Comparison of ENCODE assay signal across 14 cellular contexts in the genomic region with DNA sequence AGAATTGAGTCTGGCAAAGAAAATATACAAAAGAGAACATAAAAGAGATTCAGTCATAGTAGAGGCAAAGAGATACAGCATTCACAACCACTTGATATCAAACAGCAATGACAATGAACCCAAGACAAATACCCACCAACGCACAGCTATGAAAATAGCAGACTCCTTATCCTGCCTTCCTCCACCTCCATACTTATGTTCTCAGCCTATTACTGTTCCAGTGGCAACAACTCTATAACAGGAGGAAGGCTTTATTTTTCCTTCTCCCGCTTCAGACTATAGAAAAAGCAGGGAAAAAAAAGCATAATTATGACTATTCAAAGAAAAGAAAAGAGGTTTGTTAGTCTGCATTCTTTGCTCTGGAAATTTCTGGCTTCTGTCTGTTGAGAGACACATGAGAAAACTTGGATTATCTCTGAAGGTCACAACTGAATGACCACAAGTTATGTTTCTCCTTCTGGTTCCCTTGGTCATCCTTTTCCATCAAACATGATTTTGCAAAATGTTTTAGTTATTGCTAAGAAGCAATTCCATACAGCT.
DNase-seq lines count a peak whose midpoint lies in the region; ATAC-seq and TF ChIP-seq lines count a peak whose summit lies in the region.
"Had no signal": no experiment of that assay in that cellular context is flagged by ENCODE, and none has a peak within 500 bp of the region (broad histone marks: within the 10 kb centered on the region; RNA-seq: fewer than 3 reads in every experiment).

No MANE protein-coding gene starts in this region.

- peaks cover 13% of the 10 kb centered on the region; the same call in 1 of the 2 replicates for H3K79me2 ChIP-seq in GM23248 (ENCODE audit: insufficient read depth)

- H3K36me3 ChIP-seq in GM23248 (ENCODE audit: low read depth) = no peaks in the 10 kb centered on the region
- H3K36me3 ChIP-seq in adipocyte (ENCODE audit: control insufficient read depth, insufficient read depth, low read length, severe bottlenecking) = peaks cover 6% of the 10 kb centered on the region
- no peaks in the 10 kb centered on the region for H3K36me3 ChIP-seq in iPS-15b (ENCODE audit: control insufficient read depth, insufficient read depth, low read length)
- H3K36me3 ChIP-seq in psoas muscle (ENCODE audit: insufficient read depth in 1 of 2, low read depth in 1 of 2) = no peaks in the 10 kb centered on the region
- H3K36me3 ChIP-seq: colonic mucosa had no signal

- intact Hi-C loops in psoas muscle (cut with DNase I) = loop anchor here in 1 of 2 donors (2.0 to 5.0 kb wide), 2 partner anchors 25 to 35 kb away; no protein-coding TSS in a partner anchor

- H3K9ac ChIP-seq in GM23248 (peak overlapping the region; percentile 65; the same call in 1 of the 2 replicates), adipocyte (ENCODE audit: low read length) (peak overlapping the region; percentile 70), iPS-15b (ENCODE audit: low read depth, low read length) (peak overlapping the region; percentile 8)

- no peaks in the 10 kb centered on the region for H3K9me2 ChIP-seq in GM23248 (ENCODE audit: insufficient read depth)

- in situ Hi-C loops in GM23248 (cut with MboI) = no loop called here

- 99 to 100% methylated on average over 2 of the region's 2 CpGs for WGBS in GM23248 (ENCODE audit: low coverage in 1 of 2, low lambda C conversion rate in 2 of 2, missing lambda C conversion rate in 2 of 2), 2 experiments
- 36 to 56% (median 38%) methylated on average over 2 of the region's 2 CpGs for WGBS in psoas muscle, 3 donors

- H3K4me1 ChIP-seq in GM23248 (ENCODE audit: insufficient read depth) = peaks cover 8% of the 10 kb centered on the region; the same call in 1 of the 2 replicates
- peaks cover 20% of the 10 kb centered on the region for H3K4me1 ChIP-seq in adipocyte (ENCODE audit: control insufficient read depth, insufficient read depth, low read length)
- peaks cover 36% of the 10 kb centered on the region for H3K4me1 ChIP-seq in iPS-15b (ENCODE audit: control insufficient read depth, insufficient read depth, low read length)
- H3K4me1 ChIP-seq in psoas muscle = peaks cover 59% of the 10 kb centered on the region
- H3K4me1 ChIP-seq: colonic mucosa, foreskin keratinocyte had no signal

- no peaks in the 10 kb centered on the region for H4K20me1 ChIP-seq in GM23248 (ENCODE audit: insufficient read depth)

- H2AFZ ChIP-seq in GM23248 = no peak overlapping the region

- DNase-seq in GM23248 (peak; percentile 6), adipocyte (ENCODE audit: low read depth) (no peak), psoas muscle (no peak)
- DNase-seq in stimulated activated naive CD4-positive, alpha-beta T cell treated with Interleukin-2 at 50 U/mL for 16 hours (lab: John Stamatoyannopoulos, UW) = no peak
- DNase-seq: activated CD4-positive, alpha-beta T cell treated with anti-CD3 and anti-CD28 coated beads, Interleukin-2, amount 10 ng/mL, durations not matched to agents 24 days and 14 days; activated gamma-delta T cell treated with Interleukin-2 at 50 U/mL for 16 hours; CD4-positive, alpha-beta memory T cell; colonic mucosa; foreskin keratinocyte; HFFc6 had no signal

- peak overlapping the region; percentile 52; the same call in 1 of the 2 replicates for H3K27ac ChIP-seq in GM23248
- H3K27ac ChIP-seq in psoas muscle = peak overlapping the region; percentile 81
- H3K27ac ChIP-seq: colonic mucosa, foreskin keratinocyte had no signal

- peak in 3 of 4 donors; percentile 37 to 51 (median 45) for ATAC-seq in psoas muscle
- ATAC-seq in HG02973 (IDR thresholded peaks at IDR 0.05; ENCODE audit: unreplicated experiment) = no peak
- no peak for ATAC-seq in HG02763 (IDR thresholded peaks at IDR 0.05; ENCODE audit: unreplicated experiment)
- ATAC-seq in HG03135 (IDR thresholded peaks at IDR 0.05; ENCODE audit: unreplicated experiment) = no peak
- ATAC-seq: foreskin keratinocyte had no signal

- H3K4me3 ChIP-seq in GM23248 (peak overlapping the region; percentile 75), adipocyte (ENCODE audit: low read length) (peak overlapping the region; percentile 74), iPS-15b (ENCODE audit: low read depth, low read length) (peak overlapping the region; percentile 47), psoas muscle (peak overlapping the region; percentile 62)
- H3K4me3 ChIP-seq: colonic mucosa had no signal

- peak overlapping the region; percentile 75 for H3K4me2 ChIP-seq in GM23248 (ENCODE audit: unreplicated experiment)

- H3K27me3 ChIP-seq in GM23248 (replicated peaks; ENCODE audit: insufficient read depth) = no peaks in the 10 kb centered on the region
- no peaks in the 10 kb centered on the region for H3K27me3 ChIP-seq in adipocyte (replicated peaks; ENCODE audit: control insufficient read depth, insufficient read depth, low read length)
- no peaks in the 10 kb centered on the region for H3K27me3 ChIP-seq in iPS-15b (ENCODE audit: control insufficient read depth, insufficient read depth, low read length)
- no peaks in the 10 kb centered on the region for H3K27me3 ChIP-seq in psoas muscle (ENCODE audit: insufficient read depth in 3 of 3, low read length in 2 of 3)
- H3K27me3 ChIP-seq: colonic mucosa, foreskin keratinocyte had no signal

- 0 out of 2 replicates have a peak, but pooled peaks cover 7% of the 10 kb centered on the region for H3F3A ChIP-seq in GM23248 (ENCODE audit: insufficient read depth)

- H3K9me3 ChIP-seq in GM23248 (ENCODE audit: low read depth) (no peaks in the 10 kb centered on the region), adipocyte (ENCODE audit: control insufficient read depth, low read length) (no peaks in the 10 kb centered on the region), iPS-15b (ENCODE audit: control insufficient read depth, insufficient read depth, low read length) (no peaks in the 10 kb centered on the region), psoas muscle (no peaks in the 10 kb centered on the region)
- H3K9me3 ChIP-seq: colonic mucosa had no signal

- no peak for TF ChIP-seq CTCF in psoas muscle (IDR thresholded peaks at IDR 0.05)

Comparison
In these comparisons a context has a peak if more than half of its experiments do, and no peak if none do; other contexts are left out.
1. H3K9ac ChIP-seq: peak in every context shown above with its lines; median percentile 70 in adipocyte; 65 in GM23248; 8 in iPS-15b.
2. ATAC-seq: peak in psoas muscle (3 of 4); none in HG02973 (single experiment), HG02763 (single experiment) and HG03135 (single experiment).
3. Peak in every context shown above with its lines, with median percentiles within 50 percentile points of each other: H3K4me3 ChIP-seq.